Comparison of ENCODE assay signal across 9 cellular contexts in genomic region chr6:11044712-11045167, GRCh38. TPM values are rescaled to one million over a fixed set of nuclear protein-coding genes. Genes with fewer than 3 reads are reported as not detected.
DNase-seq lines count a peak whose midpoint lies in the region; ATAC-seq and TF ChIP-seq lines count a peak whose summit lies in the region.
"Had no signal": no experiment of that assay in that cellular context is flagged by ENCODE, and none has a peak within 500 bp of the region (broad histone marks: within the 10 kb centered on the region; RNA-seq: fewer than 3 reads in every experiment).

No MANE protein-coding gene starts in this region.

- H3K9me3 ChIP-seq in tibial artery, result peaks cover 0 to 4% (median 0%) of the 10 kb centered on the region in 3 donors

- no peak for DNase-seq in activated naive CD4-positive, alpha-beta T cell treated with anti-CD3 and anti-CD28 coated beads, Interleukin-2, amount 50 U/mL, for 16 hours
- DNase-seq in activated naive CD8-positive, alpha-beta T cell treated with anti-CD3 and anti-CD28 coated beads, Interleukin-2, amount 50 U/mL, for 24 hours, result no peak
- no peak for DNase-seq in kidney epithelial cell (ENCODE audit: low read depth)
- no peak for DNase-seq in tibial artery
- DNase-seq in NCI-H1417 (lab: John Stamatoyannopoulos, UW), result no peak
- DNase-seq: foreskin keratinocyte had no signal

- H3K4me3 Mint-ChIP-seq in activated naive CD4-positive, alpha-beta T cell treated with anti-CD3 and anti-CD28 coated beads, Interleukin-2, amount 50 U/mL, for 24 hours, result peak overlapping the region; percentile 81
- H3K4me3 Mint-ChIP-seq in activated naive CD8-positive, alpha-beta T cell treated with anti-CD3 and anti-CD28 coated beads, Interleukin-2, amount 50 U/mL, for 24 hours, result peak overlapping the region; percentile 61

- peak overlapping the region; percentile 37 for H3K4me3 ChIP-seq in kidney epithelial cell (ENCODE audit: low read depth, low read length)
- peak overlapping the region; percentile 39 to 60 for H3K4me3 ChIP-seq in tibial artery

- H3K36me3 Mint-ChIP-seq in activated naive CD4-positive, alpha-beta T cell treated with anti-CD3 and anti-CD28 coated beads, Interleukin-2, amount 50 U/mL, for 24 hours, result no peaks in the 10 kb centered on the region
- no peaks in the 10 kb centered on the region for H3K36me3 Mint-ChIP-seq in activated naive CD8-positive, alpha-beta T cell treated with anti-CD3 and anti-CD28 coated beads, Interleukin-2, amount 50 U/mL, for 24 hours (ENCODE audit: low read depth)

- H3K27ac ChIP-seq in tibial artery, result no peak overlapping the region
- H3K27ac ChIP-seq: foreskin keratinocyte had no signal

- peaks cover 16% of the 10 kb centered on the region for H3K27me3 ChIP-seq in kidney epithelial cell (ENCODE audit: control insufficient read depth, insufficient read depth, low read length)
- peaks cover 0 to 73% of the 10 kb centered on the region in 2 donors for H3K27me3 ChIP-seq in tibial artery

- H3K4me1 Mint-ChIP-seq in activated naive CD4-positive, alpha-beta T cell treated with anti-CD3 and anti-CD28 coated beads, Interleukin-2, amount 50 U/mL, for 24 hours, result peaks cover 8% of the 10 kb centered on the region
- peaks cover 10% of the 10 kb centered on the region for H3K4me1 Mint-ChIP-seq in activated naive CD8-positive, alpha-beta T cell treated with anti-CD3 and anti-CD28 coated beads, Interleukin-2, amount 50 U/mL, for 24 hours

- intact Hi-C loops in tibial artery (cut with DNase I; ENCODE audit: low total_unique reads), result no loop called here

- H3K27me3 Mint-ChIP-seq in activated naive CD4-positive, alpha-beta T cell treated with anti-CD3 and anti-CD28 coated beads, Interleukin-2, amount 50 U/mL, for 24 hours, result peaks cover 53% of the 10 kb centered on the region
- peaks cover 68% of the 10 kb centered on the region for H3K27me3 Mint-ChIP-seq in activated naive CD8-positive, alpha-beta T cell treated with anti-CD3 and anti-CD28 coated beads, Interleukin-2, amount 50 U/mL, for 24 hours

- no peak overlapping the region for H3K27ac Mint-ChIP-seq in activated naive CD4-positive, alpha-beta T cell treated with anti-CD3 and anti-CD28 coated beads, Interleukin-2, amount 50 U/mL, for 24 hours
- no peak overlapping the region for H3K27ac Mint-ChIP-seq in activated naive CD8-positive, alpha-beta T cell treated with anti-CD3 and anti-CD28 coated beads, Interleukin-2, amount 50 U/mL, for 24 hours

- H3K36me3 ChIP-seq in kidney epithelial cell (ENCODE audit: control insufficient read depth, insufficient read depth, low read length), result no peaks in the 10 kb centered on the region
- H3K36me3 ChIP-seq in tibial artery, result no peaks in the 10 kb centered on the region

- ATAC-seq in activated naive CD8-positive, alpha-beta T cell treated with anti-CD3 and anti-CD28 coated beads, Interleukin-2, amount 50 U/mL, for 24 hours, result no peak
- ATAC-seq in HG03175 (IDR thresholded peaks at IDR 0.05; ENCODE audit: unreplicated experiment) (no peak), HG02623 (IDR thresholded peaks at IDR 0.05; ENCODE audit: unreplicated experiment) (no peak)

- TF ChIP-seq CTCF in kidney epithelial cell (IDR thresholded peaks at IDR 0.05; ENCODE audit: insufficient read depth, low read length, poor library complexity, severe bottlenecking), result no peak
- TF ChIP-seq CTCF in tibial artery (IDR thresholded peaks at IDR 0.05), result no peak

- H3K9me3 Mint-ChIP-seq in activated naive CD4-positive, alpha-beta T cell treated with anti-CD3 and anti-CD28 coated beads, Interleukin-2, amount 50 U/mL, for 24 hours, result no peaks in the 10 kb centered on the region
- no peaks in the 10 kb centered on the region for H3K9me3 Mint-ChIP-seq in activated naive CD8-positive, alpha-beta T cell treated with anti-CD3 and anti-CD28 coated beads, Interleukin-2, amount 50 U/mL, for 24 hours

- peaks cover 0 to 14% (median 13%) of the 10 kb centered on the region in 4 donors for H3K4me1 ChIP-seq in tibial artery
- H3K4me1 ChIP-seq: foreskin keratinocyte had no signal

RNA-seq across cellular contexts. Expression of gene ELOVL2, which starts 0.6 kb away (rescaled TPM):
- 0.27 and 0.84 TPM in 2 replicates for total RNA-seq in kidney epithelial cell

RNA-seq across cellular contexts. Expression of gene SMIM13, which starts 48.9 kb away (rescaled TPM):
- 15.6 and 18.5 TPM in 2 replicates for total RNA-seq in kidney epithelial cell
